8 cellular contexts compared by ENCODE assay signal in genomic region chrX:101415180-101416130, GRCh38. TPM values are rescaled to one million over a fixed set of nuclear protein-coding genes. Genes with fewer than 3 reads are reported as not detected.
DNase-seq lines count a peak whose midpoint lies in the region; ATAC-seq, FAIRE-seq and TF ChIP-seq lines count a peak whose summit lies in the region.

No MANE protein-coding gene starts in this region.

- H3K4me3 ChIP-seq in BE2C (ENCODE audit: low read depth, low read length): no peak overlapping the region

- ATAC-seq in GM18505 (IDR thresholded peaks at IDR 0.05; ENCODE audit: unreplicated experiment) (peak; percentile 58), HG02884 (IDR thresholded peaks at IDR 0.05; ENCODE audit: unreplicated experiment) (peak; percentile 66), esophagus mucosa (peak; percentile 72)
- ATAC-seq in naive thymus-derived CD8-positive, alpha-beta T cell: peak; percentile 60 to 75

- no peaks in the 10 kb centered on the region for H3K9me3 ChIP-seq in BE2C

- H3K9me3 Mint-ChIP-seq in naive thymus-derived CD8-positive, alpha-beta T cell: no peaks in the 10 kb centered on the region

- POLR2A ChIA-PET in naive thymus-derived CD8-positive, alpha-beta T cell (lab: Charles Lee): interaction anchor here (2.7 to 3.5 kb wide), 2 partner anchors 24 to 517 kb away, joined by 8 to 17 read pairs; partner anchors contain the start of genes RPL36A and ZMAT1

- TF ChIP-seq CTCF in BE2C (IDR thresholded peaks at IDR 0.05; ENCODE audit: low read depth, low read length) (peak; percentile 73), VCaP (conservative IDR thresholded peaks at IDR 0.05) (peak; percentile 67)

- H3K27me3 ChIP-seq in BE2C: no peaks in the 10 kb centered on the region

- DNase-seq in BE2C (peak; percentile 18), NCI-H187 treated with DMSO at 0.1 percent for 48 hours (lab: John Stamatoyannopoulos, UW) (peak; percentile 28), HTR-8/SVneo (ENCODE audit: insufficient read length, low spot score) (no peak)
- peak in 8 of 10 donors; percentile 5 to 72 (median 56) for DNase-seq in naive thymus-derived CD8-positive, alpha-beta T cell

- peaks cover 0 to 25% (median 0%) of the 10 kb centered on the region in 3 donors for H3K36me3 Mint-ChIP-seq in naive thymus-derived CD8-positive, alpha-beta T cell

- H3K4me1 Mint-ChIP-seq in naive thymus-derived CD8-positive, alpha-beta T cell: peaks cover 19 to 63% (median 61%) of the 10 kb centered on the region in 4 donors

- H3K27me3 Mint-ChIP-seq in naive thymus-derived CD8-positive, alpha-beta T cell: no peaks in the 10 kb centered on the region

- H3K36me3 ChIP-seq in BE2C: no peaks in the 10 kb centered on the region; the same call in 1 of the 2 replicates

- H3K27ac Mint-ChIP-seq in naive thymus-derived CD8-positive, alpha-beta T cell: peak overlapping the region; percentile 78 to 94 (median 88)

- H3K27ac ChIP-seq in VCaP: peak overlapping the region; percentile 19; the same call in 1 of the 2 replicates

- peaks cover 6% of the 10 kb centered on the region; the same call in 1 of the 2 replicates for H3K4me1 ChIP-seq in BE2C

- no peak for FAIRE-seq in HTR-8/SVneo (lab: Jason Lieb, UNC)

- TF ChIP-seq POLR2A in GM18505 (IDR thresholded peaks at IDR 0.05; ENCODE audit: borderline replicate concordance, extremely low read depth, insufficient read depth, insufficient read length): no peak

- peak overlapping the region; percentile 12 to 79 (median 44) for H3K4me3 Mint-ChIP-seq in naive thymus-derived CD8-positive, alpha-beta T cell

RNA-seq across cellular contexts. Expression of gene HNRNPH2, which starts 7.4 kb away (rescaled TPM):
- 81.1 TPM for polyA plus RNA-seq in BE2C (2012; ENCODE audit: insufficient read depth, insufficient read length, low read depth)
- total RNA-seq in esophagus mucosa: 31.5 TPM
- 10 to 100 TPM; 47.7 to 49.4 TPM for total RNA-seq in naive thymus-derived CD8-positive, alpha-beta T cell
- polyA plus RNA-seq in naive thymus-derived CD8-positive, alpha-beta T cell: 10 to 100 TPM; 75.2 to 99.6 (median 86.0) TPM

RNA-seq across cellular contexts. Expression of gene GLA, which starts 7.7 kb away (rescaled TPM):
- polyA plus RNA-seq in BE2C (2012; ENCODE audit: insufficient read depth, insufficient read length, low read depth): 16.4 TPM
- 16.9 TPM for total RNA-seq in esophagus mucosa
- 10 to 100 TPM; 16.9 to 17.9 TPM for total RNA-seq in naive thymus-derived CD8-positive, alpha-beta T cell
- 10 to 100 TPM; 12.0 to 13.4 (median 13.0) TPM for polyA plus RNA-seq in naive thymus-derived CD8-positive, alpha-beta T cell

RNA-seq across cellular contexts. Expression of gene RPL36A, which starts 24.6 kb away (rescaled TPM):
- polyA plus RNA-seq in BE2C (2012; ENCODE audit: insufficient read depth, insufficient read length, low read depth): 364 TPM
- 361 TPM for total RNA-seq in esophagus mucosa
- 100 to 1,000 TPM; 288 to 318 TPM for total RNA-seq in naive thymus-derived CD8-positive, alpha-beta T cell
- 1,000 to 10,000 TPM; 2,876 to 3,216 (median 3,107) TPM for polyA plus RNA-seq in naive thymus-derived CD8-positive, alpha-beta T cell

RNA-seq across cellular contexts. Expression of gene BTK, which starts 29.5 kb away (rescaled TPM):
- 0.37 TPM for polyA plus RNA-seq in BE2C (2012; ENCODE audit: insufficient read depth, insufficient read length, low read depth)
- total RNA-seq in esophagus mucosa: 1.0 TPM
- total RNA-seq in naive thymus-derived CD8-positive, alpha-beta T cell: 1 to 10 TPM; 5.3 to 9.8 TPM
- under 1 TPM; 0.12 to 0.20 (median 0.14) TPM for polyA plus RNA-seq in naive thymus-derived CD8-positive, alpha-beta T cell
